8 cellular contexts compared by ENCODE assay signal in genomic region chr7:106421181-106421762, GRCh38.
DNase-seq lines count a peak whose midpoint lies in the region; ATAC-seq and TF ChIP-seq lines count a peak whose summit lies in the region.

No MANE protein-coding gene starts in this region.

- H3K4me3 ChIP-seq in fibroblast of villous mesenchyme (ENCODE audit: low read depth, low read length), result no peak overlapping the region
- H3K4me3 ChIP-seq in psoas muscle, result no peak overlapping the region

- peaks cover 12 to 16% of the 10 kb centered on the region in 2 donors for H3K9me3 Mint-ChIP-seq in activated naive CD4-positive, alpha-beta T cell treated with anti-CD3 and anti-CD28 coated beads, Interleukin-2, amount 50 U/mL, for 72 hours

- no peaks in the 10 kb centered on the region for H3K27me3 ChIP-seq in psoas muscle (ENCODE audit: insufficient read depth in 3 of 3, low read length in 2 of 3)

- peaks cover 34% of the 10 kb centered on the region for H3K4me1 ChIP-seq in psoas muscle

- peaks cover 6% of the 10 kb centered on the region for H3K9me3 ChIP-seq in psoas muscle

- H3K36me3 ChIP-seq in psoas muscle (ENCODE audit: insufficient read depth in 1 of 2, low read depth in 1 of 2), result no peaks in the 10 kb centered on the region

- peaks cover 9 to 49% of the 10 kb centered on the region in 2 donors for H3K36me3 Mint-ChIP-seq in activated naive CD4-positive, alpha-beta T cell treated with anti-CD3 and anti-CD28 coated beads, Interleukin-2, amount 50 U/mL, for 72 hours

- TF ChIP-seq CTCF in fibroblast of villous mesenchyme (IDR thresholded peaks at IDR 0.05; ENCODE audit: insufficient read depth, low read depth, low read length), result no peak
- TF ChIP-seq CTCF in psoas muscle (IDR thresholded peaks at IDR 0.05), result no peak

- peak overlapping the region; percentile 65 for H3K27ac ChIP-seq in psoas muscle

- peak overlapping the region; percentile 80 to 84 for H3K27ac Mint-ChIP-seq in activated naive CD4-positive, alpha-beta T cell treated with anti-CD3 and anti-CD28 coated beads, Interleukin-2, amount 50 U/mL, for 72 hours

- 27 to 58% (median 28%) methylated on average over 6 of the region's 6 CpGs for WGBS in psoas muscle, 3 donors

- ATAC-seq in activated naive CD4-positive, alpha-beta T cell treated with anti-CD3 and anti-CD28 coated beads, Interleukin-2, amount 50 U/mL, for 72 hours, result no peak
- ATAC-seq in SK-N-SH treated with all-trans-retinoic acid at 6 μM for 48 hours (peak; percentile 82), psoas muscle (peak; percentile 25 to 38 (median 30)), GM21529 (IDR thresholded peaks at IDR 0.05; ENCODE audit: unreplicated experiment) (no peak)
- ATAC-seq in activated CD4-positive, CD25-positive, alpha-beta regulatory T cell treated with anti-CD3 and anti-CD28 coated beads, Interleukin-2, amount 50 U/mL, for 24 hours, result no peak

- intact Hi-C loops in psoas muscle (cut with DNase I), result loop anchor here (1.0 to 10.0 kb wide), 2 partner anchors 12 to 136 kb away; partner anchors contain the start of gene NAMPT (in 1 of the 2)

- DNase-seq in activated naive CD4-positive, alpha-beta T cell treated with anti-CD3 and anti-CD28 coated beads, Interleukin-2, amount 50 U/mL, for 72 hours (ENCODE audit: low spot score in 2 of 2), result no peak
- no peak for DNase-seq in activated naive CD4-positive, alpha-beta T cell treated with Interleukin-2 at 50 U/mL for 16 hours
- peak; percentile 81 for DNase-seq in fibroblast of villous mesenchyme (ENCODE audit: low read depth)
- peak; percentile 72 to 84 for DNase-seq in psoas muscle
- DNase-seq in GM19238 (ENCODE audit: insufficient read length, low spot score), result no peak

TF ChIP-seq in SK-N-SH treated with all-trans-retinoic acid at 6 μM for 48 hours, 23 proteins besides CTCF, POLR2A, EP300 and RAD21:
- TF ChIP-seq ISL1 (CRISPR knock-in tag; IDR thresholded peaks at IDR 0.05), result peak; percentile 68
- no peak for TF ChIP-seq TOX (CRISPR knock-in tag; IDR thresholded peaks at IDR 0.05; ENCODE audit: borderline replicate concordance)
- 0 out of 2 replicates have a peak, but pooled peaks have one; percentile 21 for TF ChIP-seq CSDC2 (CRISPR knock-in tag; IDR thresholded peaks at IDR 0.05)
- TF ChIP-seq ARNTL (CRISPR knock-in tag; IDR thresholded peaks at IDR 0.05; ENCODE audit: borderline replicate concordance, low read depth), result no peak
- TF ChIP-seq ZFP30 (CRISPR knock-in tag; IDR thresholded peaks at IDR 0.05), result no peak
- TF ChIP-seq ZNF8 (CRISPR knock-in tag; IDR thresholded peaks at IDR 0.05), result no peak
- TF ChIP-seq ZC3H10 (CRISPR knock-in tag; IDR thresholded peaks at IDR 0.05), result 0 out of 2 replicates have a peak, but pooled peaks have one; percentile 3
- TF ChIP-seq ZNF565 (CRISPR knock-in tag; conservative IDR thresholded peaks at IDR 0.05; ENCODE audit: low read depth), result no peak
- TF ChIP-seq OSR1 (CRISPR knock-in tag; IDR thresholded peaks at IDR 0.05), result no peak
- TF ChIP-seq SNAI2 (CRISPR knock-in tag; IDR thresholded peaks at IDR 0.05), result peak; percentile 85; the same call in 1 of the 2 replicates
- TF ChIP-seq ZNF70 (CRISPR knock-in tag; IDR thresholded peaks at IDR 0.05), result no peak
- no peak for TF ChIP-seq ESRRG (CRISPR knock-in tag; IDR thresholded peaks at IDR 0.05)
- TF ChIP-seq TSHZ2 (CRISPR knock-in tag; IDR thresholded peaks at IDR 0.05), result no peak
- no peak for TF ChIP-seq RARB (CRISPR knock-in tag; IDR thresholded peaks at IDR 0.05)

Comparison
In these comparisons a context has a peak if more than half of its experiments do, and no peak if none do; other contexts are left out.
1. ATAC-seq: peak in SK-N-SH treated with all-trans-retinoic acid at 6 μM for 48 hours (single experiment) and psoas muscle (4 of 4); none in activated naive CD4-positive, alpha-beta T cell treated with anti-CD3 and anti-CD28 coated beads, Interleukin-2, amount 50 U/mL, for 72 hours (0 of 2), GM21529 (single experiment) and activated CD4-positive, CD25-positive, alpha-beta regulatory T cell treated with anti-CD3 and anti-CD28 coated beads, Interleukin-2, amount 50 U/mL, for 24 hours (0 of 2).
2. DNase-seq: peak in fibroblast of villous mesenchyme (single experiment) and psoas muscle (2 of 2); none in activated naive CD4-positive, alpha-beta T cell treated with anti-CD3 and anti-CD28 coated beads, Interleukin-2, amount 50 U/mL, for 72 hours (0 of 2), activated naive CD4-positive, alpha-beta T cell treated with Interleukin-2 at 50 U/mL for 16 hours (single experiment) and GM19238 (single experiment).